ENCODE assay signal across 1 cellular context in the genomic region with DNA sequence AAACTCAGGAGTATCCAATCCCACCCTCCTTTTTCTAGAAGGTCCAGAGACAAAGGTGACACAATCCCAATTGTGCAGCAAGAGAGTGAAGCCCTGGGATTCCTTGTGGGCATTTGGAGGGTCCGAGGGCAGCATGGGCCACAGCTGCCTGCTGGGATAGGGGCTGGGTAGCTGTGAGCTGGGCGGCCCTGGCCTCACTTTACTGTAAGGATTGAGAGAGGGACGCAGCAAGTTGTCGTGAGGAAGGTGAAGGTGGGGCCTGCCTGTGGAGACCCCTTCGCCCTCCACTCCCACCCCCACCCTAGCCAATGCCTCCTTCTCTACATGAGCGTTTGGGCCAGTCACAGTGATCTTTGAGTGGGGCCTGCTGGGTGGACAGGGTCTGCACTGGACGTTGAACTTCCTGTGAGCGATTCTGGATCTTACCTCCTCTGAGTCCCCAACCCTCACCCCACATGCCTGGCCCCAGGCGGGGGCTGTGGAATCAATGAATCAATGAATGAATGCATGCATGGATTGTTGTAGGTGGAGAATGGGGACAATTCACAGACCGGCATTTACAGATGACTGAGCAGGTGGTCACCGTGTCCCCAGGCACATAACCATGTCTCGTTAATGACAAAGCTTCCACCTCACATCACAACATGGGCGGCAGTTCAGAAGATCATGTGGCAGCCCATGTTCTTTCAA.
TF ChIP-seq lines count a peak whose summit lies in the region.

No MANE protein-coding gene starts in this region.

TF ChIP-seq in HCT116, 20 proteins besides CTCF, POLR2A, EP300 and RAD21 (continued from another document):
- no peak for TF ChIP-seq REST (IDR thresholded peaks at IDR 0.05; ENCODE audit: low read depth)
